Comparison of ENCODE assay signal across 27 cellular contexts in genomic region chr7:103940382-103941268, GRCh38. TPM values are rescaled to one million over a fixed set of nuclear protein-coding genes. Genes with fewer than 3 reads are reported as not detected.
"Had no signal": no experiment of that assay in that cellular context is flagged by ENCODE, and none has a peak within 500 bp of the region (broad histone marks: within the 10 kb centered on the region; RNA-seq: fewer than 3 reads in every experiment).

No MANE protein-coding gene starts in this region.

- DNase-seq: IMR-90, Kasumi-1, MV-4-11, NCI-H1048, NCI-H1105, NCI-H1417, NCI-H1436 treated with DMSO at 0.1 percent for 48 hours, NCI-H1694, NCI-H187 treated with DMSO at 0.1 percent for 48 hours, NCI-H2029 treated with DMSO at 0.1 percent for 48 hours, NCI-H2171 treated with DMSO at 0.1 percent for 48 hours, NCI-H226, NCI-H446, NCI-H510A, NCI-H524 treated with DMSO at 0.1 percent for 48 hours, NCI-H69, NCI-H774, Right ventricle myocardium superior, RPMI8226, SIG-M5, SK-N-SH, SW 1271, T-cell had no signal

- H3K4me3 ChIP-seq: SJSA1 had no signal

- ATAC-seq: T-cell had no signal

- H3K9me3 ChIP-seq: SJSA1, SK-N-SH had no signal

- H3K9ac ChIP-seq: KMS-11, SK-N-SH had no signal

- H3K36me3 ChIP-seq: SJSA1 had no signal

- H3K27ac ChIP-seq: HL-60, KMS-11, SJSA1 had no signal

- H3K4me1 ChIP-seq: SJSA1 had no signal

RNA-seq across cellular contexts. Expression of gene RELN, which starts 48.8 kb away (rescaled TPM):
- total RNA-seq: MCF 10A had no signal
